1 cellular context compared by ENCODE assay signal in genomic region chr19:45151821-45152503, GRCh38.
TF ChIP-seq lines count a peak whose summit lies in the region.

No MANE protein-coding gene starts in this region.

TF ChIP-seq in H1, 55 proteins besides CTCF, POLR2A, EP300 and RAD21:
- TF ChIP-seq BCL11A (IDR thresholded peaks at IDR 0.05; ENCODE audit: low read depth in 2 of 2, low read length in 2 of 2) (no peak), SIN3A (conservative IDR thresholded peaks at IDR 0.05 in 1 of 2, IDR thresholded peaks at IDR 0.05 in 1 of 2; ENCODE audit: low read depth in 1 of 2, low read length in 2 of 2) (no peak), RBBP5 (IDR thresholded peaks at IDR 0.05; ENCODE audit: borderline replicate concordance, low read depth, low read length) (peak; percentile 24; the same call in 1 of the 2 replicates), CHD7 (IDR thresholded peaks at IDR 0.05; ENCODE audit: insufficient replicate concordance, low read length) (no peak)
- TF ChIP-seq, protein P1, sequence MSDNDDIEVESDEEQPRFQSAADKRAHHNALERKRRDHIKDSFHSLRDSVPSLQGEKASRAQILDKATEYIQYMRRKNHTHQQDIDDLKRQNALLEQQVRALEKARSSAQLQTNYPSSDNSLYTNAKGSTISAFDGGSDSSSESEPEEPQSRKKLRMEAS (IDR thresholded peaks at IDR 0.05), result no peak
TF ChIP-seq in H1: peak in this region for 1.
